In the genomic region with DNA sequence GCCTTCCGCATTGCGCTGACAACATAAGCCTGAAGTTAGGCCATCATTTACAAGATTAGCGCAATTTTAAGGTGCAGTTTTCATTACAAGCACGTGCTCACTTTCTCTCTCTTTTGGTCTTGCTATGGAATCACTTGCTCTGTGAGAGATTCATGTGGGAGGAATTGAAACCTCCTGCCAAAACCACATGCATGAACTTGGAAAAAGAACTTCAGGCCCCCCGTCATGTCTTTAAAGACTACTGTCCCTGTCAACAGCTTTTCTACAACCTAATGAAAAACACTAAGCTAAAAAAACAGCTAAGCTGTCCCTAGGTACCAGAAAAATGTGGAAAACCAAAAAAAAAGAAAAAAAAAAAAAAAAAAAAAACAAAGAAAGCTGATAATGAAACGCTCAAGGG, we compare ENCODE assay signal across 14 cellular contexts.
"Had no signal": no experiment of that assay in that cellular context is flagged by ENCODE, and none has a peak within 500 bp of the region (broad histone marks: within the 10 kb centered on the region; RNA-seq: fewer than 3 reads in every experiment).

No MANE protein-coding gene starts in this region.

- H3K4me2 ChIP-seq: hepatocyte, smooth muscle cell had no signal

- H3K79me2 ChIP-seq: hepatocyte had no signal

- H3K27ac ChIP-seq: ascending aorta, hepatocyte had no signal

- H3K36me3 ChIP-seq: ascending aorta had no signal

- H3K4me3 ChIP-seq: ascending aorta, hepatocyte, smooth muscle cell had no signal

- DNase-seq: activated CD4-positive, alpha-beta T cell treated with anti-CD3 and anti-CD28 coated beads for 1 hour; activated CD4-positive, alpha-beta T cell treated with anti-CD3 and anti-CD28 coated beads, Interleukin-2, amount 50 U/mL, for 4 hours; activated naive CD4-positive, alpha-beta T cell treated with Interleukin-2 at 50 U/mL for 16 hours; activated naive CD8-positive, alpha-beta T cell treated with anti-CD3 and anti-CD28 coated beads, Interleukin-2, amount 50 U/mL, for 24 hours; activated T-cell treated with anti-CD3 and anti-CD28 coated beads for 4 hours; dermis blood vessel endothelial cell; endodermal cell; islet precursor cell; natural killer cell; T-helper 1 cell; T1000 had no signal

- H3K4me1 ChIP-seq: ascending aorta had no signal

- H3K9me3 ChIP-seq: ascending aorta had no signal

- H3K27me3 ChIP-seq: ascending aorta, hepatocyte had no signal

- H2AFZ ChIP-seq: hepatocyte had no signal
